In genomic region chr12:34022079-34022830, GRCh38 we compare ENCODE assay signal across 8 cellular contexts. TPM values are rescaled to one million over a fixed set of nuclear protein-coding genes. Genes with fewer than 3 reads are reported as not detected.
DNase-seq lines count a peak whose midpoint lies in the region; ATAC-seq and TF ChIP-seq lines count a peak whose summit lies in the region.

TSS of gene ALG10 (plus strand) at chr12:34022496. CDS start at chr12:34022600, 104 bp downstream.

- H3K27me3 ChIP-seq in SK-N-SH (ENCODE audit: insufficient read depth) = no peaks in the 10 kb centered on the region

- CTCF ChIA-PET in GM10248 (lab: Yijun Ruan, JAX) = interaction anchor here (0.7 to 4.6 kb wide), 9 partner anchors 13 to 1567 kb away, joined by 3 to 71 read pairs (median 4); partner anchors contain the start of gene YARS2
- CTCF ChIA-PET in SK-N-SH (lab: Yijun Ruan, JAX) = interaction anchor here (0.7 to 2.8 kb wide), 5 partner anchors 48 to 1267 kb away, joined by 3 to 17 read pairs (median 3); partner anchors contain the start of gene YARS2

- DNase-seq in GM10248 (ENCODE audit: extremely low spot score) = peak; percentile 82
- DNase-seq in NCI-H1048 (lab: John Stamatoyannopoulos, UW) = peak; percentile 86
- DNase-seq in SK-N-SH = peak; percentile 72
- peak; percentile 95 for DNase-seq in activated naive CD4-positive, alpha-beta T cell treated with anti-CD3 and anti-CD28 coated beads, Interleukin-2, amount 50 U/mL, for 16 hours
- DNase-seq in globus pallidus (ENCODE audit: low spot score) = peak; percentile 98
- DNase-seq in nucleus accumbens (lab: John Stamatoyannopoulos, UW) = peak; percentile 67 to 98 (median 93)

- no peaks in the 10 kb centered on the region for H3K9me3 ChIP-seq in SK-N-SH

- peak within 1 kb of the TSS; percentile 80 to 99 for H3K4me3 ChIP-seq in SK-N-SH (ENCODE audit: low read depth in 2 of 2, low read length in 1 of 2)

- H3K79me2 ChIP-seq in SK-N-SH (ENCODE audit: insufficient read depth) = peaks cover 7% of the 10 kb centered on the region

- peak within 1 kb of the TSS; percentile 52 to 67; a peak in 3 of 4 replicates for H3K27ac ChIP-seq in SK-N-SH (ENCODE audit: low read depth in 2 of 2, low read length in 1 of 2)
- H3K27ac ChIP-seq in temporal lobe (ENCODE audit: low read depth, low read length) = peak within 1 kb of the TSS; percentile 59

- under 1% methylated on average over 36 of the region's 44 CpGs for WGBS in SK-N-SH (ENCODE audit: low lambda C conversion rate)

- peak within 1 kb of the TSS; percentile 79 for H3K9ac ChIP-seq in SK-N-SH

- H3F3A ChIP-seq in SK-N-SH (replicated peaks; ENCODE audit: insufficient read depth) = no peaks in the 10 kb centered on the region

- peak in 1 of 2 experiments; percentile 50; a peak in 2 of 4 replicates for TF ChIP-seq EP300 in SK-N-SH (IDR thresholded peaks at IDR 0.05; ENCODE audit: borderline replicate concordance in 1 of 2, low read depth in 1 of 2, low read length in 1 of 2)

- peaks cover 0 to 4% of the 10 kb centered on the region in 2 experiments for H3K36me3 ChIP-seq in SK-N-SH (replicated peaks in 1 of 2; ENCODE audit: control insufficient read depth in 1 of 2, insufficient read depth in 2 of 2, low read length in 1 of 2)

- H3K9me2 ChIP-seq in SK-N-SH = no peaks in the 10 kb centered on the region

- H3K4me2 ChIP-seq in SK-N-SH = peak within 1 kb of the TSS; percentile 91

- TF ChIP-seq CTCF in GM10248 (IDR thresholded peaks at IDR 0.05; ENCODE audit: control extremely low read depth, extremely low read depth, low read depth, missing control alignments) = peak; percentile 59
- peak; percentile 76 for TF ChIP-seq CTCF in SK-N-SH (IDR thresholded peaks at IDR 0.05)

- peak within 1 kb of the TSS; percentile 99 for H2AFZ ChIP-seq in SK-N-SH (ENCODE audit: low read depth)

- POLR2A ChIA-PET in GM10248 (lab: Yijun Ruan, JAX) = interaction anchor here (1.3 kb wide), 2 partner anchors 1266 to 1267 kb away, joined by 3 to 9 read pairs; partner anchors contain the start of gene YARS2
- POLR2A ChIA-PET in SK-N-SH (lab: Yijun Ruan, JAX) = interaction anchor here (1.3 kb wide), 1 partner anchor 1267 kb away, joined by 6 read pairs; the partner anchor contains the start of gene YARS2

- peaks cover 0 to 3% of the 10 kb centered on the region in 2 experiments; a peak in 1 of 4 replicates for H3K4me1 ChIP-seq in SK-N-SH (ENCODE audit: control insufficient read depth in 1 of 2, insufficient read depth in 2 of 2, low read depth in 1 of 2, low read length in 1 of 2)

- peak; percentile 77 for TF ChIP-seq RAD21 in SK-N-SH (IDR thresholded peaks at IDR 0.05; ENCODE audit: low read length)

- no peaks in the 10 kb centered on the region for H4K20me1 ChIP-seq in SK-N-SH (ENCODE audit: insufficient read depth)

- peak; percentile 100 for ATAC-seq in HG02571 (IDR thresholded peaks at IDR 0.05; ENCODE audit: unreplicated experiment)

TF ChIP-seq in SK-N-SH, 30 proteins besides CTCF, POLR2A, EP300 and RAD21 (continues in another document):
- peak; percentile 69 for TF ChIP-seq RCOR1 (IDR thresholded peaks at IDR 0.05; ENCODE audit: low read length)
- TF ChIP-seq ZBTB33 (IDR thresholded peaks at IDR 0.05; ENCODE audit: borderline replicate concordance, low read depth) = 0 out of 2 replicates have a peak, but pooled peaks have one; percentile 56
- peak; percentile 91 for TF ChIP-seq CHD2 (IDR thresholded peaks at IDR 0.05; ENCODE audit: low read length, partially characterized antibody)
- TF ChIP-seq POLR2AphosphoS5 (IDR thresholded peaks at IDR 0.05; ENCODE audit: low read depth, low read length) = peak; percentile 63
- peak; percentile 61 for TF ChIP-seq TEAD4 (IDR thresholded peaks at IDR 0.05; ENCODE audit: borderline replicate concordance, insufficient read depth)
- TF ChIP-seq SMC3 (IDR thresholded peaks at IDR 0.05; ENCODE audit: low read depth, low read length) = peak; percentile 59
- 0 out of 2 replicates have a peak, but pooled peaks have one; percentile 10 for TF ChIP-seq IRF3 (IDR thresholded peaks at IDR 0.05; ENCODE audit: low read depth, low read length)
- peak; percentile 9; the same call in 1 of the 2 replicates for TF ChIP-seq RFX5 (IDR thresholded peaks at IDR 0.05; ENCODE audit: low read length)
- TF ChIP-seq GATA2 (CRISPR knock-in tag; IDR thresholded peaks at IDR 0.05) = peak; percentile 30; the same call in 1 of the 2 replicates
- 0 out of 2 replicates have a peak, but pooled peaks have one; percentile 18 for TF ChIP-seq USF1 (IDR thresholded peaks at IDR 0.05; ENCODE audit: borderline replicate concordance, low read depth)
- TF ChIP-seq MAX (IDR thresholded peaks at IDR 0.05; ENCODE audit: low read depth) = peak; percentile 78; the same call in 1 of the 2 replicates
- TF ChIP-seq MXI1 (IDR thresholded peaks at IDR 0.05; ENCODE audit: low read depth, low read length) = peak; percentile 78
- TF ChIP-seq REST (IDR thresholded peaks at IDR 0.05; ENCODE audit: low read depth, low read length) = no peak
- peak; percentile 84 for TF ChIP-seq ELF1 (IDR thresholded peaks at IDR 0.05)
- TF ChIP-seq TAF1 (IDR thresholded peaks at IDR 0.05; ENCODE audit: borderline replicate concordance, low read depth, low read length) = peak; percentile 77
- TF ChIP-seq MEF2A (IDR thresholded peaks at IDR 0.05; ENCODE audit: borderline replicate concordance, low read depth) = 0 out of 2 replicates have a peak, but pooled peaks have one; percentile 34

RNA-seq across cellular contexts. Expression of gene ALG10, which starts in this region (rescaled TPM):
- 2.3 and 2.8 TPM in 2 replicates for polyA plus RNA-seq in SK-N-SH (2012; rRNA removed)
- polyA plus RNA-seq in SK-N-SH (2012; cell fraction: cytosol; rRNA removed) = 1.9 and 2.5 TPM in 2 replicates
- 1.1 and 3.0 TPM in 2 replicates for polyA plus RNA-seq in SK-N-SH (2012; cell fraction: nucleus; rRNA removed)
- total RNA-seq in temporal lobe = 22.6 TPM

Comparison
In these comparisons a context has a peak if more than half of its experiments do, and no peak if none do; other contexts are left out.
1. Peak in every context shown above with its lines: DNase-seq, ATAC-seq, H3K4me3 ChIP-seq and H3K27ac ChIP-seq.